Comparison of ENCODE assay signal across 30 cellular contexts in genomic region chr12:58886474-58886873, GRCh38. TPM values are rescaled to one million over a fixed set of nuclear protein-coding genes. Genes with fewer than 3 reads are reported as not detected.
"Had no signal": no experiment of that assay in that cellular context is flagged by ENCODE, and none has a peak within 500 bp of the region (broad histone marks: within the 10 kb centered on the region; RNA-seq: fewer than 3 reads in every experiment).

No MANE protein-coding gene starts in this region.

- H3K9me3 Mint-ChIP-seq: mesothelial cell of epicardium; stimulated activated naive B cell treated with anti-CD40 and anti-IgM and Interleukin-4, amounts not matched to agents 10 μg/mL and 1 μg/mL and 100 μg/mL, for 72 hours had no signal

- ATAC-seq: activated CD4-positive, CD25-positive, alpha-beta regulatory T cell treated with anti-CD3 and anti-CD28 coated beads, Interleukin-2, amount 50 U/mL, for 24 hours; gastrocnemius medialis; left colon; naive thymus-derived CD4-positive, alpha-beta T cell; stimulated activated naive B cell treated with anti-CD40 and anti-IgM and Interleukin-4, amounts not matched to agents 10 μg/mL and 1 μg/mL and 100 μg/mL, for 72 hours; T-helper 17 cell had no signal

- H3K27me3 ChIP-seq: colonic mucosa, gastrocnemius medialis, sigmoid colon, suprapubic skin, transverse colon had no signal

- H3K9me3 ChIP-seq: colonic mucosa, gastrocnemius medialis, sigmoid colon, suprapubic skin, transverse colon had no signal

- DNase-seq: activated CD4-positive, alpha-beta T cell treated with anti-CD3 and anti-CD28 coated beads for 48 hours; activated CD4-positive, alpha-beta T cell treated with anti-CD3 and anti-CD28 coated beads, Interleukin-2, amount 50 U/mL, for 48 hours; activated CD8-positive, alpha-beta memory T cell treated with anti-CD3 and anti-CD28 coated beads for 24 hours; activated effector memory CD4-positive, alpha-beta T cell treated with Interleukin-2 at 50 U/mL for 16 hours; activated naive CD4-positive, alpha-beta T cell treated with Interleukin-2 at 50 U/mL for 16 hours; anterior cingulate cortex; colonic mucosa; effector CD8-positive, alpha-beta T cell; gastrocnemius medialis; glutamatergic neuron; hippocampal formation; kidney; left colon; mammary epithelial cell; naive thymus-derived CD4-positive, alpha-beta T cell; retina; sigmoid colon; small intestine; stimulated activated CD4-positive, alpha-beta T cell treated with anti-CD3 and anti-CD28 coated beads, Interleukin-1b, Interleukin-23, amount 100 ng/mL, for 48 hours; stimulated activated naive B cell treated with anti-CD40 and anti-IgM and Interleukin-4, amounts not matched to agents 10 μg/mL and 1 μg/mL and 100 μg/mL, for 72 hours; T-helper 17 cell; T1000; transverse colon; WERI-Rb-1 had no signal

- H3K27me3 Mint-ChIP-seq: activated naive CD8-positive, alpha-beta T cell; naive thymus-derived CD4-positive, alpha-beta T cell; progenitor cell of endocrine pancreas; stimulated activated naive B cell treated with anti-CD40 and anti-IgM and Interleukin-4, amounts not matched to agents 10 μg/mL and 1 μg/mL and 100 μg/mL, for 72 hours; T-helper 17 cell had no signal

- H3K4me1 Mint-ChIP-seq: naive thymus-derived CD4-positive, alpha-beta T cell; stimulated activated naive B cell treated with anti-CD40 and anti-IgM and Interleukin-4, amounts not matched to agents 10 μg/mL and 1 μg/mL and 100 μg/mL, for 72 hours; T-helper 17 cell had no signal

- H3K4me1 ChIP-seq: colonic mucosa, gastrocnemius medialis had no signal

- H3K27ac ChIP-seq: colonic mucosa, gastrocnemius medialis, suprapubic skin, transverse colon, WERI-Rb-1 had no signal

- H3K4me3 ChIP-seq: colonic mucosa, gastrocnemius medialis, sigmoid colon, suprapubic skin, transverse colon had no signal

- H3K36me3 Mint-ChIP-seq: activated naive CD8-positive, alpha-beta T cell; naive thymus-derived CD4-positive, alpha-beta T cell; stimulated activated naive B cell treated with anti-CD40 and anti-IgM and Interleukin-4, amounts not matched to agents 10 μg/mL and 1 μg/mL and 100 μg/mL, for 72 hours had no signal

- H3K27ac Mint-ChIP-seq: activated naive CD8-positive, alpha-beta T cell; mesothelial cell of epicardium; naive thymus-derived CD4-positive, alpha-beta T cell; progenitor cell of endocrine pancreas; stimulated activated naive B cell treated with anti-CD40 and anti-IgM and Interleukin-4, amounts not matched to agents 10 μg/mL and 1 μg/mL and 100 μg/mL, for 72 hours; T-helper 17 cell had no signal

- H3K4me3 Mint-ChIP-seq: activated naive CD8-positive, alpha-beta T cell; mesothelial cell of epicardium; naive thymus-derived CD4-positive, alpha-beta T cell; stimulated activated naive B cell treated with anti-CD40 and anti-IgM and Interleukin-4, amounts not matched to agents 10 μg/mL and 1 μg/mL and 100 μg/mL, for 72 hours; T-helper 17 cell had no signal

- FAIRE-seq: endometrium, kidney, small intestine had no signal

RNA-seq across cellular contexts. Expression of gene LRIG3, which starts 33.8 kb away (rescaled TPM):
- total RNA-seq: T-helper 17 cell had no signal
- polyA plus RNA-seq: naive thymus-derived CD4-positive, alpha-beta T cell had no signal
